In genomic region chr5:168675883-168676408, GRCh38 we compare ENCODE assay signal across 27 cellular contexts.
"Had no signal": no experiment of that assay in that cellular context is flagged by ENCODE, and none has a peak within 500 bp of the region (broad histone marks: within the 10 kb centered on the region; RNA-seq: fewer than 3 reads in every experiment).

No MANE protein-coding gene starts in this region.

- H3K27me3 ChIP-seq: stomach, suprapubic skin, testis, thyroid gland, tibial artery, tibial nerve, transverse colon, upper lobe of left lung, upper lobe of right lung, uterus, vagina had no signal

- H3K36me3 ChIP-seq: thoracic aorta, transverse colon, upper lobe of left lung, upper lobe of right lung, uterus, vagina had no signal

- H3K9me3 ChIP-seq: stomach, suprapubic skin, testis, thoracic aorta, thyroid gland, tibial artery, tibial nerve, transverse colon, upper lobe of left lung, upper lobe of right lung, uterus, vagina had no signal

- FAIRE-seq: urothelium cell line had no signal

- DNase-seq: stimulated activated CD4-positive, alpha-beta T cell treated with anti-CD3 and anti-CD28 coated beads, Interleukin-2, amount 100 ng/mL, for 48 hours; stimulated activated CD4-positive, alpha-beta T cell treated with anti-CD3 and anti-CD28 coated beads, Interleukin-4, amount 100 ng/mL, for 1 hour; stimulated activated CD4-positive, alpha-beta T cell treated with anti-CD3 and anti-CD28 coated beads, Interleukin-4, amount 100 ng/mL, for 24 hours; stimulated activated CD4-positive, alpha-beta T cell treated with anti-CD3 and anti-CD28 coated beads, Interleukin-4, amount 100 ng/mL, for 4 hours; stimulated activated CD8-positive, alpha-beta memory T cell treated with anti-CD3 and anti-CD28 coated beads, Interleukin-4, amount 100 ng/mL, for 48 hours; stimulated activated naive B cell treated with anti-CD40 and anti-IgM and Interleukin-4, amounts not matched to agents 10 μg/mL and 1 μg/mL and 100 μg/mL, for 72 hours; stimulated activated naive CD4-positive, alpha-beta T cell; stimulated activated naive CD4-positive, alpha-beta T cell treated with Interleukin-2 at 50 U/mL for 16 hours; stimulated activated naive CD8-positive, alpha-beta T cell treated with anti-CD3 and anti-CD28 coated beads, Interleukin-15, amount 100 ng/mL, for 72 hours; stimulated activated naive CD8-positive, alpha-beta T cell treated with anti-CD3 and anti-CD28 coated beads, Interleukin-15, Interleukin-2, amounts not matched to agents 100 U/mL and 50 U/mL, for 24 hours; stomach; testis; thyroid gland; tibial artery; transverse colon; trophoblast cell; upper lobe of left lung; upper lobe of right lung; uterus had no signal

- H3K4me3 ChIP-seq: stomach, suprapubic skin, testis, thoracic aorta, thyroid gland, tibial artery, tibial nerve, transverse colon, upper lobe of left lung, upper lobe of right lung, uterus, vagina had no signal

- H3K27me3 Mint-ChIP-seq: stimulated activated memory B cell treated with anti-CD40 and anti-IgM and Interleukin-4, amounts not matched to agents 10 μg/mL and 1 μg/mL and 100 μg/mL, for 72 hours; stimulated activated naive CD8-positive, alpha-beta T cell treated with anti-CD3 and anti-CD28 coated beads, Interleukin-15, amount 100 ng/mL, for 72 hours; stimulated activated naive CD8-positive, alpha-beta T cell treated with anti-CD3 and anti-CD28 coated beads, Interleukin-15, Interleukin-2, amounts not matched to agents 100 ng/mL and 50 ng/mL, for 24 hours had no signal

- H3K27ac Mint-ChIP-seq: stimulated activated effector memory CD8-positive, alpha-beta T cell treated with anti-CD3 and anti-CD28 coated beads, Interleukin-12 subunit alpha, Interleukin-12 subunit beta, amount 100 ng/mL, for 72 hours; stimulated activated memory B cell treated with anti-CD40 and anti-IgM and Interleukin-4, amounts not matched to agents 10 μg/mL and 1 μg/mL and 100 μg/mL, for 72 hours; stimulated activated naive B cell treated with anti-CD40 and anti-IgM and Interleukin-4, amounts not matched to agents 10 μg/mL and 1 μg/mL and 100 μg/mL, for 72 hours; stimulated activated naive CD8-positive, alpha-beta T cell treated with anti-CD3 and anti-CD28 coated beads, Interleukin-15, Interleukin-2, amounts not matched to agents 100 ng/mL and 50 ng/mL, for 24 hours had no signal

- H3K9me3 Mint-ChIP-seq: stimulated activated effector memory CD8-positive, alpha-beta T cell treated with anti-CD3 and anti-CD28 coated beads, Interleukin-12 subunit alpha, Interleukin-12 subunit beta, amount 100 ng/mL, for 72 hours; stimulated activated memory B cell treated with anti-CD40 and anti-IgM and Interleukin-4, amounts not matched to agents 10 μg/mL and 1 μg/mL and 100 μg/mL, for 72 hours; stimulated activated naive B cell treated with anti-CD40 and anti-IgM and Interleukin-4, amounts not matched to agents 10 μg/mL and 1 μg/mL and 100 μg/mL, for 72 hours; stimulated activated naive CD8-positive, alpha-beta T cell treated with anti-CD3 and anti-CD28 coated beads, Interleukin-15, amount 100 ng/mL, for 72 hours; stimulated activated naive CD8-positive, alpha-beta T cell treated with anti-CD3 and anti-CD28 coated beads, Interleukin-15, Interleukin-2, amounts not matched to agents 100 ng/mL and 50 ng/mL, for 24 hours had no signal

- H3K4me1 Mint-ChIP-seq: stimulated activated effector memory CD8-positive, alpha-beta T cell treated with anti-CD3 and anti-CD28 coated beads, Interleukin-12 subunit alpha, Interleukin-12 subunit beta, amount 100 ng/mL, for 72 hours; stimulated activated memory B cell treated with anti-CD40 and anti-IgM and Interleukin-4, amounts not matched to agents 10 μg/mL and 1 μg/mL and 100 μg/mL, for 72 hours; stimulated activated naive B cell treated with anti-CD40 and anti-IgM and Interleukin-4, amounts not matched to agents 10 μg/mL and 1 μg/mL and 100 μg/mL, for 72 hours had no signal

- H3K36me3 Mint-ChIP-seq: stimulated activated effector memory CD8-positive, alpha-beta T cell treated with anti-CD3 and anti-CD28 coated beads, Interleukin-12 subunit alpha, Interleukin-12 subunit beta, amount 100 ng/mL, for 72 hours; stimulated activated memory B cell treated with anti-CD40 and anti-IgM and Interleukin-4, amounts not matched to agents 10 μg/mL and 1 μg/mL and 100 μg/mL, for 72 hours; stimulated activated naive B cell treated with anti-CD40 and anti-IgM and Interleukin-4, amounts not matched to agents 10 μg/mL and 1 μg/mL and 100 μg/mL, for 72 hours had no signal

- H3K4me1 ChIP-seq: testis, upper lobe of right lung, uterus had no signal

- H3K27ac ChIP-seq: stomach, suprapubic skin, testis, thoracic aorta, thyroid gland, tibial artery, tibial nerve, upper lobe of left lung, upper lobe of right lung, uterus, vagina had no signal

- ATAC-seq: stimulated activated effector memory CD8-positive, alpha-beta T cell treated with anti-CD3 and anti-CD28 coated beads, Interleukin-12 subunit alpha, Interleukin-12 subunit beta, amount 100 ng/mL, for 72 hours; stimulated activated memory B cell treated with anti-CD40 and anti-IgM and Interleukin-4, amounts not matched to agents 10 μg/mL and 1 μg/mL and 100 μg/mL, for 72 hours; stimulated activated naive B cell treated with anti-CD40 and anti-IgM and Interleukin-4, amounts not matched to agents 10 μg/mL and 1 μg/mL and 100 μg/mL, for 72 hours; stimulated activated naive CD8-positive, alpha-beta T cell treated with anti-CD3 and anti-CD28 coated beads, Interleukin-15, amount 100 ng/mL, for 72 hours; stimulated activated naive CD8-positive, alpha-beta T cell treated with anti-CD3 and anti-CD28 coated beads, Interleukin-15, Interleukin-2, amounts not matched to agents 100 U/mL and 50 U/mL, for 24 hours; upper lobe of right lung had no signal

- H3K4me3 Mint-ChIP-seq: stimulated activated effector memory CD8-positive, alpha-beta T cell treated with anti-CD3 and anti-CD28 coated beads, Interleukin-12 subunit alpha, Interleukin-12 subunit beta, amount 100 ng/mL, for 72 hours; stimulated activated memory B cell treated with anti-CD40 and anti-IgM and Interleukin-4, amounts not matched to agents 10 μg/mL and 1 μg/mL and 100 μg/mL, for 72 hours; stimulated activated naive B cell treated with anti-CD40 and anti-IgM and Interleukin-4, amounts not matched to agents 10 μg/mL and 1 μg/mL and 100 μg/mL, for 72 hours; stimulated activated naive CD8-positive, alpha-beta T cell treated with anti-CD3 and anti-CD28 coated beads, Interleukin-15, amount 100 ng/mL, for 72 hours; stimulated activated naive CD8-positive, alpha-beta T cell treated with anti-CD3 and anti-CD28 coated beads, Interleukin-15, Interleukin-2, amounts not matched to agents 100 ng/mL and 50 ng/mL, for 24 hours had no signal
